Comparison of ENCODE assay signal across 8 cellular contexts in the genomic region with DNA sequence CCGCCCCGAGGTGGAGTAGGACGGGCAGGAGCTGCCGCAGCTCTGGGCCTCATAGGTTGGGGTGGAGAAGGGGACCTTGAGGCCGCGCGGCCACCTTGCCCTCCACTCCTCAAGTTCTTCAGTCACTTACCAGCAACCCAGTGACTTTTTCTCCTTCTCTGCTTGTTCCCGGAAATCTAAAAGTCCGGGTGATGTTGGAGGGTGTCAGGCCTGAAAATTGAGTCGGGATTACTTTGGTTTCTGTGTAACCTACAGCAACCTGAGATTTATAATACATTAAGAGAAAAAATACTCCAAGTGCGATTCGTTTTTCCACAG. TPM values are rescaled to one million over a fixed set of nuclear protein-coding genes. Genes with fewer than 3 reads are reported as not detected.
DNase-seq lines count a peak whose midpoint lies in the region; ATAC-seq and TF ChIP-seq lines count a peak whose summit lies in the region.

No MANE protein-coding gene starts in this region.

- TF ChIP-seq CTCF in GM12864 (IDR thresholded peaks at IDR 0.05; ENCODE audit: low read depth, low read length, missing control alignments) (no peak), WERI-Rb-1 (IDR thresholded peaks at IDR 0.05; ENCODE audit: low read depth, low read length) (no peak), foreskin fibroblast (IDR thresholded peaks at IDR 0.05; ENCODE audit: low read depth, low read length) (no peak), GM20000 (IDR thresholded peaks at IDR 0.05; ENCODE audit: extremely low read depth, missing control alignments) (no peak)

- H3K27me3 ChIP-seq in WERI-Rb-1 (ENCODE audit: insufficient read depth, low read depth, severe bottlenecking): no peaks in the 10 kb centered on the region

- peak; percentile 3 for DNase-seq in GM12864 (ENCODE audit: low read depth)
- no peak for DNase-seq in WERI-Rb-1
- no peak for DNase-seq in foreskin fibroblast
- DNase-seq in sciatic nerve (ENCODE audit: low spot score): no peak
- DNase-seq in KBM-7: no peak
- no peak for DNase-seq in GM20000 (ENCODE audit: low spot score)
- DNase-seq in NCI-H2227 (lab: John Stamatoyannopoulos, UW; ENCODE audit: unreplicated experiment): no peak

- peaks cover 35% of the 10 kb centered on the region for H3K36me3 ChIP-seq in WERI-Rb-1

- intact Hi-C loops in sciatic nerve (cut with DNase I): loop anchor here (5.0 kb wide), 1 partner anchor 294 kb away; a partner anchor contains a TSS

- H3K27ac ChIP-seq in WERI-Rb-1: peak overlapping the region; percentile 94

- peak overlapping the region; percentile 99 for H3K4me3 ChIP-seq in GM12864 (ENCODE audit: low read depth, low read length)
- H3K4me3 ChIP-seq in WERI-Rb-1 (ENCODE audit: low read depth, low read length): peak overlapping the region; percentile 79
- H3K4me3 ChIP-seq in foreskin fibroblast (ENCODE audit: low read depth in 1 of 2, low read length in 2 of 2): peak overlapping the region; percentile 78 to 98

- H3K9me3 ChIP-seq in WERI-Rb-1 (ENCODE audit: severe bottlenecking): no peaks in the 10 kb centered on the region

- ATAC-seq in sciatic nerve: peak; percentile 40
- ATAC-seq in GM19397 (IDR thresholded peaks at IDR 0.05; ENCODE audit: unreplicated experiment): no peak

- in situ Hi-C loops in KBM-7 (cut with MboI; ENCODE audit: low pct_unique_long_range_greater_than_20kb, low sequenced_read_pairs): no loop called here

RNA-seq across cellular contexts. Expression of a gene that starts 0.3 kb away (rescaled TPM):
- 39.6 TPM for total RNA-seq in sciatic nerve

RNA-seq across cellular contexts. Expression of a gene that starts 18.1 kb away (rescaled TPM):
- total RNA-seq in sciatic nerve: not detected

RNA-seq across cellular contexts. Expression of a gene that starts 26.2 kb away (rescaled TPM):
- total RNA-seq in sciatic nerve: 0.22 TPM

RNA-seq across cellular contexts. Expression of a gene that starts 44.6 kb away (rescaled TPM):
- 0.18 TPM for total RNA-seq in sciatic nerve
